ENCODE assay signal across 22 cellular contexts in the genomic region with DNA sequence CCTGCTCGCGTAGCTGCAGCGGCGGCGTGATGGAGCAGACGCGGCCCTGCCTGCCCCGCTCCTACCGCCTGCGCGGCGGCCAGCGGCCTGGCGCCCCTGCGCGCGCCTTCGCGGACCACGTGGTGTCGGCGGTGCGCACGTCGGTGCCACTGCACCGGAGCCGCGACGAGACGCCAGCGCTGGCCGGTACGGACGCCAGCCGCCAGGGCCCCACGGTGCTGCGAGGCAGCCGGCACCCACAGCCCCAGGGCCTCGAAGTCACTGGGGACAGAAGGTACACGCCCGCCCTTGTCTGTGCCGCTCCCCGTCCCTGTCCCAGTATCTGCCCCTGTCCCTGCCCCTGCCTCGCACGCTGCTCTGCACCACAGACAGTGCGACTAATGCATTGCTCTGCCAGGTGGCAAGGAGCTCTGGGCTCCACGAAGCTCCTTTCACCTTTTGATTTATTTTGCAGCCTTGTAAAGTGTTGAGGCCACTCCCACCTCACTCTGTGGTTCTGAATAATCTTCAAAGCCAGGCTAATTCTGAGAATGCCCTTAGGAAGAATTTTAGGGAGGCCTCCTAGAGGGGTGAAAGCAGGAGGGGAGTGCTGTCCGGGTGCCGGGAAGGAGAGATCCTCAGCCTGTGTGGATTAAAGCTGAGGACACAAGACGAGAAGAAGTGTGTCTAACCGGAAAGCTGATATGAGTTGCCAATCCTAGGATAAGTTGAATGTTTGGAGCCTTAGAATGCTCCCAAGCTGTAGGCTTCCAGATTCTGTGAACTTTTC.
DNase-seq lines count a peak whose midpoint lies in the region; TF ChIP-seq lines count a peak whose summit lies in the region.
"Had no signal": no experiment of that assay in that cellular context is flagged by ENCODE, and none has a peak within 500 bp of the region (broad histone marks: within the 10 kb centered on the region; RNA-seq: fewer than 3 reads in every experiment).

No MANE protein-coding gene starts in this region.

- H3K4me1 ChIP-seq in prostate gland (replicated peaks) = peaks cover 4% of the 10 kb centered on the region
- H3K4me1 ChIP-seq: BE2C had no signal

- no peak overlapping the region for H3K4me3 ChIP-seq in H7 (ENCODE audit: insufficient read depth, low read depth, low read length)
- H3K4me3 ChIP-seq in WERI-Rb-1 (ENCODE audit: low read depth, low read length) = no peak overlapping the region
- no peak overlapping the region for H3K4me3 ChIP-seq in prostate gland

- H3K36me3 Mint-ChIP-seq in activated T-helper 2 cell treated with anti-CD3 and anti-CD28 coated beads, Interferon-gamma antibody, Interleukin-2, Interleukin-4, amounts not matched to agents 10 μg/mL and 5 μg/mL and 100 μg/mL, durations not matched to agents 14 hours and 24 hours and 36 hours (ENCODE audit: low read depth) = no peaks in the 10 kb centered on the region
- H3K36me3 Mint-ChIP-seq: CD14-positive monocyte; CD8-positive, alpha-beta memory T cell had no signal

- H3K27ac Mint-ChIP-seq in activated T-helper 2 cell treated with anti-CD3 and anti-CD28 coated beads, Interferon-gamma antibody, Interleukin-2, Interleukin-4, amounts not matched to agents 10 μg/mL and 5 μg/mL and 100 μg/mL, durations not matched to agents 14 hours and 24 hours and 36 hours = no peak overlapping the region
- H3K27ac Mint-ChIP-seq: CD14-positive monocyte had no signal

- TF ChIP-seq POLR2A in prostate gland (IDR thresholded peaks at IDR 0.05) = no peak

- H3K4me1 Mint-ChIP-seq in activated T-helper 2 cell treated with anti-CD3 and anti-CD28 coated beads, Interferon-gamma antibody, Interleukin-2, Interleukin-4, amounts not matched to agents 10 μg/mL and 5 μg/mL and 100 μg/mL, durations not matched to agents 14 hours and 24 hours and 36 hours (ENCODE audit: low read depth) = no peaks in the 10 kb centered on the region
- H3K4me1 Mint-ChIP-seq: CD14-positive monocyte; CD8-positive, alpha-beta memory T cell had no signal

- H3K27me3 ChIP-seq in H7 (ENCODE audit: control insufficient read depth, insufficient read depth, low read length) = no peaks in the 10 kb centered on the region
- H3K27me3 ChIP-seq in WERI-Rb-1 (ENCODE audit: insufficient read depth, low read depth, severe bottlenecking) = no peaks in the 10 kb centered on the region
- H3K27me3 ChIP-seq in prostate gland (replicated peaks; ENCODE audit: insufficient read depth) = no peaks in the 10 kb centered on the region
- H3K27me3 ChIP-seq: BE2C had no signal

- DNase-seq in H7 (peak; percentile 57), WERI-Rb-1 (peak; percentile 22), left kidney (ENCODE audit: low read depth, low spot score) (peak; percentile 58), prostate gland (ENCODE audit: low spot score) (peak; percentile 22), inferior parietal cortex (ENCODE audit: extremely low spot score) (no peak), activated T-cell treated with anti-CD3 and anti-CD28 coated beads for 4 hours (no peak), NCI-H146 treated with DMSO at 0.1 percent for 48 hours (lab: John Stamatoyannopoulos, UW; ENCODE audit: unreplicated experiment) (no peak)
- no peak for DNase-seq in activated T-helper 2 cell treated with anti-CD3 and anti-CD28 coated beads, Interferon-gamma antibody, Interleukin-2, Interleukin-4, amounts not matched to agents 10 μg/mL and 5 μg/mL and 100 μg/mL, durations not matched to agents 14 hours and 24 hours and 36 hours (ENCODE audit: low spot score)
- DNase-seq: 8988T; ACHN; BE2C; CD8-positive, alpha-beta memory T cell; DMS 273 treated with DMSO at 0.1 percent for 48 hours; DMS79 treated with DMSO at 0.1 percent for 48 hours; KBM-7; NCI-H1105 treated with DMSO at 0.1 percent for 48 hours; NCI-H146; NCI-H2029; NCI-H526 treated with DMSO at 0.1 percent for 48 hours; SHP77 had no signal

- H3K27me3 Mint-ChIP-seq in activated T-helper 2 cell treated with anti-CD3 and anti-CD28 coated beads, Interferon-gamma antibody, Interleukin-2, Interleukin-4, amounts not matched to agents 10 μg/mL and 5 μg/mL and 100 μg/mL, durations not matched to agents 14 hours and 24 hours and 36 hours (ENCODE audit: low read depth) = no peaks in the 10 kb centered on the region

- TF ChIP-seq CTCF in WERI-Rb-1 (IDR thresholded peaks at IDR 0.05; ENCODE audit: low read depth, low read length) (no peak), prostate gland (IDR thresholded peaks at IDR 0.05) (no peak)

- no peaks in the 10 kb centered on the region for H3K9me3 ChIP-seq in WERI-Rb-1 (ENCODE audit: severe bottlenecking)
- H3K9me3 ChIP-seq in prostate gland = no peaks in the 10 kb centered on the region
- H3K9me3 ChIP-seq: BE2C had no signal

- H3K9me3 Mint-ChIP-seq in activated T-helper 2 cell treated with anti-CD3 and anti-CD28 coated beads, Interferon-gamma antibody, Interleukin-2, Interleukin-4, amounts not matched to agents 10 μg/mL and 5 μg/mL and 100 μg/mL, durations not matched to agents 14 hours and 24 hours and 36 hours = no peaks in the 10 kb centered on the region

- H3K36me3 ChIP-seq in H7 (replicated peaks; ENCODE audit: control insufficient read depth, insufficient read depth, low read length) (no peaks in the 10 kb centered on the region), WERI-Rb-1 (no peaks in the 10 kb centered on the region), prostate gland (no peaks in the 10 kb centered on the region)
- H3K36me3 ChIP-seq: BE2C had no signal

- WGBS in prostate gland = 50% methylated on average over 37 of the region's 51 CpGs

- intact Hi-C loops in prostate gland (cut with DNase I) = no loop called here
- intact Hi-C loops in activated T-helper 2 cell treated with anti-CD3 and anti-CD28 coated beads, Interferon-gamma antibody, Interleukin-2, Interleukin-4, amounts not matched to agents 10 μg/mL and 5 μg/mL and 100 μg/mL, durations not matched to agents 14 hours and 24 hours and 36 hours (cut with micrococcal nuclease) = no loop called here

- no peak overlapping the region for H3K27ac ChIP-seq in WERI-Rb-1
- no peak overlapping the region for H3K27ac ChIP-seq in prostate gland
- H3K27ac ChIP-seq: RWPE1 had no signal

- H3K4me3 Mint-ChIP-seq in activated T-helper 2 cell treated with anti-CD3 and anti-CD28 coated beads, Interferon-gamma antibody, Interleukin-2, Interleukin-4, amounts not matched to agents 10 μg/mL and 5 μg/mL and 100 μg/mL, durations not matched to agents 14 hours and 24 hours and 36 hours (ENCODE audit: low read depth) = no peak overlapping the region
- H3K4me3 Mint-ChIP-seq: CD8-positive, alpha-beta memory T cell had no signal

Comparison
In these comparisons a context has a peak if more than half of its experiments do, and no peak if none do; other contexts are left out.
1. DNase-seq: peak in H7 (single experiment), WERI-Rb-1 (single experiment), left kidney (single experiment) and prostate gland (single experiment); none in inferior parietal cortex (single experiment), activated T-helper 2 cell treated with anti-CD3 and anti-CD28 coated beads, Interferon-gamma antibody, Interleukin-2, Interleukin-4, amounts not matched to agents 10 μg/mL and 5 μg/mL and 100 μg/mL, durations not matched to agents 14 hours and 24 hours and 36 hours (single experiment), activated T-cell treated with anti-CD3 and anti-CD28 coated beads for 4 hours (single experiment) and NCI-H146 treated with DMSO at 0.1 percent for 48 hours (single experiment).